In genomic region chr1:203126866-203127671, GRCh38 we compare ENCODE assay signal across 1 cellular context.
TF ChIP-seq lines count a peak whose summit lies in the region.

No MANE protein-coding gene starts in this region.

TF ChIP-seq in GM23338, 12 proteins besides CTCF, POLR2A, EP300 and RAD21:
- no peak for TF ChIP-seq ZNF462 (CRISPR knock-in tag; IDR thresholded peaks at IDR 0.05)
- TF ChIP-seq, protein P1, sequence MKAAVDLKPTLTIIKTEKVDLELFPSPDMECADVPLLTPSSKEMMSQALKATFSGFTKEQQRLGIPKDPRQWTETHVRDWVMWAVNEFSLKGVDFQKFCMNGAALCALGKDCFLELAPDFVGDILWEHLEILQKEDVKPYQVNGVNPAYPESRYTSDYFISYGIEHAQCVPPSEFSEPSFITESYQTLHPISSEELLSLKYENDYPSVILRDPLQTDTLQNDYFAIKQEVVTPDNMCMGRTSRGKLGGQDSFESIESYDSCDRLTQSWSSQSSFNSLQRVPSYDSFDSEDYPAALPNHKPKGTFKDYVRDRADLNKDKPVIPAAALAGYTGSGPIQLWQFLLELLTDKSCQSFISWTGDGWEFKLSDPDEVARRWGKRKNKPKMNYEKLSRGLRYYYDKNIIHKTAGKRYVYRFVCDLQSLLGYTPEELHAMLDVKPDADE (IDR thresholded peaks at IDR 0.05): no peak
- TF ChIP-seq EZH2 (IDR thresholded peaks at IDR 0.05; ENCODE audit: low read depth, unreplicated experiment): no peak
- TF ChIP-seq JUNB (IDR thresholded peaks at IDR 0.05; ENCODE audit: unreplicated experiment): no peak
- TF ChIP-seq STAT1 (IDR thresholded peaks at IDR 0.05; ENCODE audit: unreplicated experiment): no peak
TF ChIP-seq in GM23338: peak in this region for 0.
